25 cellular contexts compared by ENCODE assay signal in genomic region chr18:24725644-24726043, GRCh38.
A peak's percentile ranks its signal among the peaks of the same experiment; 100 is the strongest.
DNase-seq lines count a peak whose midpoint lies in the region; ATAC-seq and TF ChIP-seq lines count a peak whose summit lies in the region.
"Had no signal": no experiment of that assay in that cellular context is flagged by ENCODE, and none has a peak within 500 bp of the region (broad histone marks: within the 10 kb centered on the region; RNA-seq: fewer than 3 reads in every experiment).

No MANE protein-coding gene starts in this region.

- dilution Hi-C loops in IMR-90 (cut with HindIII; ENCODE audit: low sequenced_read_pairs, unreplicated experiment): no loop called here

- no peak overlapping the region for H3K4me3 Mint-ChIP-seq in neural progenitor cell
- H3K4me3 Mint-ChIP-seq: CD4-positive, alpha-beta memory T cell; H9; HFFc6; T-helper 17 cell had no signal

- H2BK120ac ChIP-seq in IMR-90 (ENCODE audit: low read depth, low read length): peak overlapping the region; percentile 88

- no peaks in the 10 kb centered on the region for H3K79me2 ChIP-seq in neural progenitor cell (ENCODE audit: low read depth)

- H2AK9ac ChIP-seq in IMR-90 (replicated peaks; ENCODE audit: low read depth, low read length, poor library complexity): no peak overlapping the region

- peak overlapping the region; percentile 72; the same call in 1 of the 3 replicates for H2BK15ac ChIP-seq in IMR-90 (ENCODE audit: low read depth, low read length)

- no peaks in the 10 kb centered on the region for H3K36me3 Mint-ChIP-seq in neural progenitor cell
- H3K36me3 Mint-ChIP-seq: CD4-positive, alpha-beta memory T cell had no signal

- peak overlapping the region; percentile 94 for H4K91ac ChIP-seq in IMR-90 (ENCODE audit: insufficient read depth, low read depth, low read length)

- peak overlapping the region in 1 of 2 experiments; percentile 83; a peak in 2 of 4 replicates for H4K8ac ChIP-seq in IMR-90 (ENCODE audit: low read depth in 2 of 2, low read length in 2 of 2)

- no peaks in the 10 kb centered on the region for H3K9me3 ChIP-seq in IMR-90 (ENCODE audit: control insufficient read depth, insufficient read depth, low read length)
- no peaks in the 10 kb centered on the region for H3K9me3 ChIP-seq in neural progenitor cell (ENCODE audit: low read depth)
- H3K9me3 ChIP-seq: Caco-2 had no signal

- no peak overlapping the region; the same call in 1 of the 2 replicates for H2AK5ac ChIP-seq in IMR-90 (ENCODE audit: low read depth, low read length)

- CTCF ChIA-PET in IMR-90 (lab: Yijun Ruan, JAX): interaction anchor here (0.6 to 3.0 kb wide), 9 partner anchors 53 to 608 kb away, joined by 3 to 16 read pairs (median 5); no protein-coding TSS in a partner anchor

- H3K27ac ChIP-seq in IMR-90 (ENCODE audit: insufficient read depth, low read length) (peak overlapping the region; percentile 89; the same call in 1 of the 2 replicates), neural progenitor cell (no peak overlapping the region)

- intact Hi-C loops in IMR-90 (cut with micrococcal nuclease): loop anchor here (1.0 to 5.0 kb wide), 6 partner anchors 53 to 368 kb away; no protein-coding TSS in a partner anchor

- peak overlapping the region; percentile 78 for H3K4me2 ChIP-seq in IMR-90 (ENCODE audit: low read depth, low read length)
- peak overlapping the region; percentile 33 for H3K4me2 ChIP-seq in neural progenitor cell

- no peak overlapping the region for H2AFZ ChIP-seq in IMR-90 (replicated peaks; ENCODE audit: low read length, poor library complexity)
- H2AFZ ChIP-seq in neural progenitor cell (replicated peaks): no peak overlapping the region

- peak overlapping the region; percentile 89 for H3K4ac ChIP-seq in IMR-90 (ENCODE audit: low read depth, low read length)

- no peaks in the 10 kb centered on the region for H3K36me3 ChIP-seq in IMR-90 (ENCODE audit: control insufficient read depth, insufficient read depth, low read length)
- H3K36me3 ChIP-seq in neural progenitor cell: no peaks in the 10 kb centered on the region

- H2BK5ac ChIP-seq in IMR-90 (ENCODE audit: low read depth, low read length, poor library complexity, severe bottlenecking): no peak overlapping the region

- peak overlapping the region; percentile 78; the same call in 1 of the 2 replicates for H3K14ac ChIP-seq in IMR-90 (replicated peaks; ENCODE audit: low read depth, low read length)

- H3K79me1 ChIP-seq in IMR-90 (ENCODE audit: low read depth in 1 of 2, low read length in 2 of 2): no peaks in the 10 kb centered on the region

- no TSS peak for BruUV-seq in IMR-90 (replicated peaks; lab: Mats Ljungman, UMichigan)

- H3K4me1 ChIP-seq in IMR-90 (ENCODE audit: control insufficient read depth, insufficient read depth, low read length) (peaks cover 7% of the 10 kb centered on the region), neural progenitor cell (peaks cover 22% of the 10 kb centered on the region)
- H3K4me1 ChIP-seq: Caco-2 had no signal

- H3K23ac ChIP-seq in IMR-90 (ENCODE audit: low read depth, low read length): peak overlapping the region; percentile 80; the same call in 1 of the 2 replicates

- ATAC-seq in IMR-90 (ENCODE audit: low read depth) (peak; percentile 64), HG03457 (IDR thresholded peaks at IDR 0.05; ENCODE audit: unreplicated experiment) (no peak)
- ATAC-seq: GM12878, HepG2, T-helper 17 cell had no signal

- peaks cover 2% of the 10 kb centered on the region for H3K27me3 Mint-ChIP-seq in neural progenitor cell (ENCODE audit: insufficient read depth, low read depth)

- H3K4me1 Mint-ChIP-seq in neural progenitor cell: peaks cover 32% of the 10 kb centered on the region
- H3K4me1 Mint-ChIP-seq: T-helper 17 cell had no signal

- H3K9ac ChIP-seq in IMR-90 (ENCODE audit: low read depth, low read length): no peak overlapping the region; the same call in 1 of the 2 replicates
- no peak overlapping the region for H3K9ac ChIP-seq in neural progenitor cell

- H3K9me3 Mint-ChIP-seq in neural progenitor cell: no peaks in the 10 kb centered on the region
- H3K9me3 Mint-ChIP-seq: CD4-positive, alpha-beta memory T cell; H9; HFFc6 had no signal

- no peak for TF ChIP-seq POLR2A in IMR-90 (IDR thresholded peaks at IDR 0.05; ENCODE audit: low read depth, low read length)

- no peak for TF ChIP-seq RAD21 in IMR-90 (IDR thresholded peaks at IDR 0.05; ENCODE audit: low read length)

- peak overlapping the region; percentile 96 for H2BK20ac ChIP-seq in IMR-90 (ENCODE audit: low read depth, low read length)

- H3K4me3 ChIP-seq in IMR-90 (ENCODE audit: insufficient read depth, low read depth, low read length) (no peak overlapping the region), neural progenitor cell (no peak overlapping the region)
- H3K4me3 ChIP-seq: GM12878 had no signal

- H3K9me1 ChIP-seq in IMR-90 (ENCODE audit: insufficient read depth, low read length): no peaks in the 10 kb centered on the region

- H3F3A ChIP-seq in neural progenitor cell (ENCODE audit: low read depth): peaks cover 6% of the 10 kb centered on the region

- in situ Hi-C loops in G401 (cut with HindIII; ENCODE audit: low sequenced_read_pairs) (no loop called here), IMR-90 (cut with MboI; ENCODE audit: low sequenced_read_pairs) (loop anchor here (10.0 kb wide), 1 partner anchor 361 kb away; no protein-coding TSS in a partner anchor)

- DNase-seq in G401 (ENCODE audit: low spot score) (peak; percentile 70), IMR-90 (no peak), cerebellum (ENCODE audit: low spot score) (peak; percentile 31), neural progenitor cell (ENCODE audit: low spot score) (peak; percentile 30), NCI-H774 (lab: John Stamatoyannopoulos, UW) (no peak), hypothalamus (lab: John Stamatoyannopoulos, UW) (no peak)
- DNase-seq: Caco-2; CD4-positive, alpha-beta memory T cell; DMS 273 treated with DMSO at 0.1 percent for 48 hours; DMS79 treated with DMSO at 0.1 percent for 48 hours; H9; HFFc6; KBM-7; MM.1S; NCI-H1092 treated with DMSO at 0.1 percent for 48 hours; NCI-H146; NCI-H2081; NCI-H226; NCI-H510A treated with DMSO at 0.1 percent for 48 hours; Right ventricle myocardium superior; SW 1271; T-helper 17 cell had no signal

- H3K18ac ChIP-seq in IMR-90 (ENCODE audit: low read depth, low read length): peak overlapping the region; percentile 99

- H3K27ac Mint-ChIP-seq in neural progenitor cell: peak overlapping the region; percentile 44
- H3K27ac Mint-ChIP-seq: CD4-positive, alpha-beta memory T cell; H9; HFFc6; T-helper 17 cell had no signal

- H3K27me3 ChIP-seq in IMR-90 (ENCODE audit: control insufficient read depth, insufficient read depth, low read length) (no peaks in the 10 kb centered on the region; the same call in 1 of the 2 replicates), neural progenitor cell (no peaks in the 10 kb centered on the region)

- no peaks in the 10 kb centered on the region for H4K20me1 ChIP-seq in IMR-90 (ENCODE audit: insufficient read depth, low read length)
- no peaks in the 10 kb centered on the region for H4K20me1 ChIP-seq in neural progenitor cell (ENCODE audit: low read depth)

- peak overlapping the region; percentile 60; the same call in 1 of the 2 replicates for H3K56ac ChIP-seq in IMR-90 (ENCODE audit: extremely low read depth, insufficient read depth, low read length)

- WGBS in IMR-90 (ENCODE audit: extremely low coverage in 2 of 2, insufficient read length in 1 of 2), 2 experiments: 80% methylated on average over 1 of the region's 4 CpGs; no CpG with 5 or more reads in 1 of the 2 experiments

- peak overlapping the region; percentile 97 for H4K5ac ChIP-seq in IMR-90 (ENCODE audit: low read depth, low read length)

- POLR2A ChIA-PET in IMR-90 (lab: Charles Lee; ENCODE audit: unreplicated experiment): no interaction called here

- TF ChIP-seq CTCF in IMR-90 (conservative IDR thresholded peaks at IDR 0.05; ENCODE audit: low read depth, low read length) (no peak), neural progenitor cell (IDR thresholded peaks at IDR 0.05) (no peak)

TF ChIP-seq in IMR-90, 13 proteins besides CTCF, POLR2A, EP300 and RAD21:
- TF ChIP-seq NFE2L2 (IDR thresholded peaks at IDR 0.05; ENCODE audit: low read depth, low read length) (no peak), MAZ (IDR thresholded peaks at IDR 0.05; ENCODE audit: borderline replicate concordance, low read depth, low read length) (no peak), RFX5 (IDR thresholded peaks at IDR 0.05; ENCODE audit: low read depth, low read length) (no peak), BHLHE40 (IDR thresholded peaks at IDR 0.05; ENCODE audit: low read depth, low read length) (no peak), MXI1 (IDR thresholded peaks at IDR 0.05; ENCODE audit: borderline replicate concordance, low read depth, low read length) (no peak)

Comparison
In these comparisons a context has a peak if more than half of its experiments do, and no peak if none do; other contexts are left out.
1. DNase-seq: peak in G401 (single experiment), cerebellum (single experiment) and neural progenitor cell (single experiment); none in IMR-90 (single experiment), NCI-H774 (single experiment) and hypothalamus (0 of 51).